1 cellular context compared by ENCODE assay signal in the genomic region with DNA sequence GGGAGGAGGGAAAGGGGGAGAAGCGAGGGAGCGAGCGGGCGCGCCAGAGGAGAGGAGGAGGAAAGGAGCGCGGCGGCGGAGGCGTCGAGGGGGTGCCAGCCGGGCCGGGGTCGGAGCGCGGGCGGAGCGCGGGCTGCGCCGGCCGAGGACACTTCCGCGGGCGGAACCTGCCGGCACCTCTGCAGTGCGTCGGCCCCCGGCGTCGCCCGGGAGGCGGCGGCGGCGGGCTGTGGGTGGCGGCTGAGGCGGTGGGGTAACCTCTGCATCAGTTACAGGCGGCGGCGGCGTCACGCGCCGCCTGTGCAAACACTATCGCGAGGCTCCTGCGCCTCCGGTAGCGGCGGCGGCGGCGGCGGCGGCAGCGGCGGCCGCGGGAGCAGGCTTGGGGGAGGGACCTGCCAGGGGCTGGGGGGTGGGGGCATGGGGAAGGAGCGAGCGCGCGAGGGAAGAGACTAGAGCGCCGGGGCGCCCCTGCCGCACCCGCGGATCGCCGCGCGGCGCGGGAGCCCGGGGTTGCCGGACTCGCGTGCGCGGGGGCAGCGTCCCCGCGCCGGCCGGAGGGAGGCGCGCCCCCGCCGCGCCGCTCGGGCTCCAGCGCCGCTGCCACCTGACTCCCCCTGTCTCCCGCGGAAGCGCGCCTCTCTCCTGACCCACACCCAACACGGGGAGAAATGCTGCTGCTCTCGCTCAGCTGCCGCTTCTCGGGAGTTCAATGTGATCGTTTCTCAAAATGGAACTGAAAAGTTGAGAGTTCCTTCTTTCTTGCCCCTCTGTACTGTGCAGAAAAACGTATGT.
A peak's percentile ranks its signal among the peaks of the same experiment; 100 is the strongest.
TF ChIP-seq lines count a peak whose summit lies in the region.

A gene (minus strand): TSS at position 264 of the 795 bp plus-strand sequence. CDS start 465 bp downstream, outside the sequence.

TF ChIP-seq in IMR-90, 13 proteins besides CTCF, POLR2A, EP300 and RAD21:
- TF ChIP-seq, protein P1, sequence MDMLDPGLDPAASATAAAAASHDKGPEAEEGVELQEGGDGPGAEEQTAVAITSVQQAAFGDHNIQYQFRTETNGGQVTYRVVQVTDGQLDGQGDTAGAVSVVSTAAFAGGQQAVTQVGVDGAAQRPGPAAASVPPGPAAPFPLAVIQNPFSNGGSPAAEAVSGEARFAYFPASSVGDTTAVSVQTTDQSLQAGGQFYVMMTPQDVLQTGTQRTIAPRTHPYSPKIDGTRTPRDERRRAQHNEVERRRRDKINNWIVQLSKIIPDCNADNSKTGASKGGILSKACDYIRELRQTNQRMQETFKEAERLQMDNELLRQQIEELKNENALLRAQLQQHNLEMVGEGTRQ (IDR thresholded peaks at IDR 0.05; ENCODE audit: low read depth, low read length) = peak; percentile 62; the same call in 1 of the 2 replicates
- TF ChIP-seq RCOR1 (IDR thresholded peaks at IDR 0.05; ENCODE audit: insufficient replicate concordance, low read length) (peak; percentile 22), FOS (IDR thresholded peaks at IDR 0.05; ENCODE audit: low read depth, low read length) (no peak), MXI1 (IDR thresholded peaks at IDR 0.05; ENCODE audit: borderline replicate concordance, low read depth, low read length) (peak; percentile 55; the same call in 1 of the 2 replicates), BHLHE40 (IDR thresholded peaks at IDR 0.05; ENCODE audit: low read depth, low read length) (peak; percentile 73; the same call in 1 of the 2 replicates), MAFK (IDR thresholded peaks at IDR 0.05; ENCODE audit: low read depth, low read length) (no peak), SMC3 (IDR thresholded peaks at IDR 0.05; ENCODE audit: low read depth, low read length) (0 out of 2 replicates have a peak, but pooled peaks have one; percentile 23), MAZ (IDR thresholded peaks at IDR 0.05; ENCODE audit: borderline replicate concordance, low read depth, low read length) (peak; percentile 69; the same call in 1 of the 2 replicates), CEBPB (IDR thresholded peaks at IDR 0.05; ENCODE audit: low read depth, low read length) (peak; percentile 49), CHD1 (IDR thresholded peaks at IDR 0.05; ENCODE audit: low read depth, low read length) (no peak), NFE2L2 (IDR thresholded peaks at IDR 0.05; ENCODE audit: low read depth, low read length) (no peak)
- TF ChIP-seq, protein P2, sequence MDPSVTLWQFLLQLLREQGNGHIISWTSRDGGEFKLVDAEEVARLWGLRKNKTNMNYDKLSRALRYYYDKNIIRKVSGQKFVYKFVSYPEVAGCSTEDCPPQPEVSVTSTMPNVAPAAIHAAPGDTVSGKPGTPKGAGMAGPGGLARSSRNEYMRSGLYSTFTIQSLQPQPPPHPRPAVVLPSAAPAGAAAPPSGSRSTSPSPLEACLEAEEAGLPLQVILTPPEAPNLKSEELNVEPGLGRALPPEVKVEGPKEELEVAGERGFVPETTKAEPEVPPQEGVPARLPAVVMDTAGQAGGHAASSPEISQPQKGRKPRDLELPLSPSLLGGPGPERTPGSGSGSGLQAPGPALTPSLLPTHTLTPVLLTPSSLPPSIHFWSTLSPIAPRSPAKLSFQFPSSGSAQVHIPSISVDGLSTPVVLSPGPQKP (IDR thresholded peaks at IDR 0.05; ENCODE audit: borderline replicate concordance, low read depth, low read length) = no peak
TF ChIP-seq in IMR-90: peak in this region for 7.
